ENCODE assay signal across 20 cellular contexts in genomic region chr4:124028172-124028571, GRCh38.
DNase-seq lines count a peak whose midpoint lies in the region; ATAC-seq, FAIRE-seq and TF ChIP-seq lines count a peak whose summit lies in the region.
"Had no signal": no experiment of that assay in that cellular context is flagged by ENCODE, and none has a peak within 500 bp of the region (broad histone marks: within the 10 kb centered on the region; RNA-seq: fewer than 3 reads in every experiment).

No MANE protein-coding gene starts in this region.

- H3K36me3 ChIP-seq in bronchial epithelial cell (ENCODE audit: control insufficient read depth, insufficient read depth, low read length) = no peaks in the 10 kb centered on the region
- H3K36me3 ChIP-seq in stomach = no peaks in the 10 kb centered on the region
- H3K36me3 ChIP-seq: BLaER1, upper lobe of right lung had no signal

- no peak for TF ChIP-seq CTCF in bronchial epithelial cell (IDR thresholded peaks at IDR 0.05; ENCODE audit: insufficient read depth, low read length, severe bottlenecking)
- TF ChIP-seq CTCF in stomach (IDR thresholded peaks at IDR 0.05) = no peak

- H3K4me1 Mint-ChIP-seq in activated T-cell treated with anti-CD3 and anti-CD28 coated beads, Interleukin-2, amount 50 U/mL, for 4 hours (ENCODE audit: low read depth) = no peaks in the 10 kb centered on the region
- H3K4me1 Mint-ChIP-seq: stimulated activated memory B cell treated with anti-CD40 and anti-IgM and Interleukin-4, amounts not matched to agents 10 μg/mL and 1 μg/mL and 100 μg/mL, for 72 hours; T-cell had no signal

- ATAC-seq in activated T-cell treated with anti-CD3 and anti-CD28 coated beads, Interleukin-2, amount 50 U/mL, for 4 hours = no peak
- ATAC-seq: activated naive CD4-positive, alpha-beta T cell treated with anti-CD3 and anti-CD28 coated beads, Interleukin-2, amount 50 U/mL, for 72 hours; left colon; stimulated activated memory B cell treated with anti-CD40 and anti-IgM and Interleukin-4, amounts not matched to agents 10 μg/mL and 1 μg/mL and 100 μg/mL, for 72 hours; T-cell; upper lobe of right lung had no signal

- H3K4me3 ChIP-seq in bronchial epithelial cell (ENCODE audit: low read depth, low read length) (no peak overlapping the region), stomach (no peak overlapping the region)
- H3K4me3 ChIP-seq: BLaER1, upper lobe of right lung had no signal

- intact Hi-C loops in stomach (cut with DNase I; ENCODE audit: low total_unique reads) = no loop called here

- TF ChIP-seq EP300 in stomach (IDR thresholded peaks at IDR 0.05) = no peak

- no peak overlapping the region for H3K4me3 Mint-ChIP-seq in activated T-cell treated with anti-CD3 and anti-CD28 coated beads, Interleukin-2, amount 50 U/mL, for 4 hours
- H3K4me3 Mint-ChIP-seq: stimulated activated memory B cell treated with anti-CD40 and anti-IgM and Interleukin-4, amounts not matched to agents 10 μg/mL and 1 μg/mL and 100 μg/mL, for 72 hours; T-cell had no signal

- H3K27me3 Mint-ChIP-seq in activated T-cell treated with anti-CD3 and anti-CD28 coated beads, Interleukin-2, amount 50 U/mL, for 4 hours (ENCODE audit: low read depth) = no peaks in the 10 kb centered on the region
- H3K27me3 Mint-ChIP-seq: stimulated activated memory B cell treated with anti-CD40 and anti-IgM and Interleukin-4, amounts not matched to agents 10 μg/mL and 1 μg/mL and 100 μg/mL, for 72 hours; T-cell had no signal

- TF ChIP-seq POLR2A in stomach (IDR thresholded peaks at IDR 0.05) = no peak

- H3K4me1 ChIP-seq in stomach = peaks cover 0 to 34% (median 7%) of the 10 kb centered on the region in 4 donors
- H3K4me1 ChIP-seq: BLaER1 had no signal

- no peaks in the 10 kb centered on the region for H3K27me3 ChIP-seq in bronchial epithelial cell (ENCODE audit: control insufficient read depth, insufficient read depth, low read length)
- H3K27me3 ChIP-seq in stomach = no peaks in the 10 kb centered on the region
- H3K27me3 ChIP-seq: BLaER1, upper lobe of right lung had no signal

- H3K36me3 Mint-ChIP-seq in activated T-cell treated with anti-CD3 and anti-CD28 coated beads, Interleukin-2, amount 50 U/mL, for 4 hours (ENCODE audit: insufficient read depth) = no peaks in the 10 kb centered on the region
- H3K36me3 Mint-ChIP-seq: activated naive CD4-positive, alpha-beta T cell treated with anti-CD3 and anti-CD28 coated beads, Interleukin-2, amount 50 U/mL, for 72 hours; stimulated activated memory B cell treated with anti-CD40 and anti-IgM and Interleukin-4, amounts not matched to agents 10 μg/mL and 1 μg/mL and 100 μg/mL, for 72 hours; T-cell had no signal

- FAIRE-seq in bronchial epithelial cell (lab: Jason Lieb, UNC) = peak; percentile 86

- peak overlapping the region in 4 of 5 donors; percentile 12 to 64 (median 38) for H3K27ac ChIP-seq in stomach
- H3K27ac ChIP-seq: 22Rv1, BLaER1, upper lobe of right lung had no signal

- DNase-seq in NCI-H1092 treated with DMSO at 0.1 percent for 48 hours (lab: John Stamatoyannopoulos, UW) = peak; percentile 7
- DNase-seq in NCI-H1092 (lab: John Stamatoyannopoulos, UW) = no peak
- no peak for DNase-seq in bronchial epithelial cell (ENCODE audit: low read depth)
- peak; percentile 12 for DNase-seq in iris pigment epithelial cell (ENCODE audit: low read depth)
- no peak for DNase-seq in stomach
- no peak for DNase-seq in activated T-cell treated with anti-CD3 and anti-CD28 coated beads, Interleukin-2, amount 50 U/mL, for 4 hours
- DNase-seq in Ammon's horn (ENCODE audit: low spot score) = no peak
- DNase-seq in HCEC 1CT = no peak
- DNase-seq: activated CD4-positive, alpha-beta T cell treated with anti-CD3 and anti-CD28 coated beads, Interleukin-2, amount 50 U/mL, for 4 hours; activated T-cell treated with anti-CD3 and anti-CD28 coated beads, Interleukin-2, amount 50 U/mL, for 1 hour; central memory CD4-positive, alpha-beta T cell; DMS153; left colon; NCI-H774; T-cell; upper lobe of right lung had no signal

- WGBS in stomach, 5 donors = 24 to 49% (median 37%) methylated on average over 4 of the region's 4 CpGs

- no peaks in the 10 kb centered on the region for H3K9me3 ChIP-seq in stomach
- H3K9me3 ChIP-seq: BLaER1, upper lobe of right lung had no signal

- H3K9me3 Mint-ChIP-seq in activated T-cell treated with anti-CD3 and anti-CD28 coated beads, Interleukin-2, amount 50 U/mL, for 4 hours = no peaks in the 10 kb centered on the region
- H3K9me3 Mint-ChIP-seq: activated naive CD4-positive, alpha-beta T cell treated with anti-CD3 and anti-CD28 coated beads, Interleukin-2, amount 50 U/mL, for 72 hours; stimulated activated memory B cell treated with anti-CD40 and anti-IgM and Interleukin-4, amounts not matched to agents 10 μg/mL and 1 μg/mL and 100 μg/mL, for 72 hours; T-cell had no signal

Comparison
In these comparisons a context has a peak if more than half of its experiments do, and no peak if none do; other contexts are left out.
1. DNase-seq: peak in NCI-H1092 treated with DMSO at 0.1 percent for 48 hours (single experiment) and iris pigment epithelial cell (single experiment); none in NCI-H1092 (single experiment), bronchial epithelial cell (single experiment), stomach (single experiment), activated T-cell treated with anti-CD3 and anti-CD28 coated beads, Interleukin-2, amount 50 U/mL, for 4 hours (single experiment), Ammon's horn (single experiment) and HCEC 1CT (single experiment).